8 cellular contexts compared by ENCODE assay signal in the genomic region with DNA sequence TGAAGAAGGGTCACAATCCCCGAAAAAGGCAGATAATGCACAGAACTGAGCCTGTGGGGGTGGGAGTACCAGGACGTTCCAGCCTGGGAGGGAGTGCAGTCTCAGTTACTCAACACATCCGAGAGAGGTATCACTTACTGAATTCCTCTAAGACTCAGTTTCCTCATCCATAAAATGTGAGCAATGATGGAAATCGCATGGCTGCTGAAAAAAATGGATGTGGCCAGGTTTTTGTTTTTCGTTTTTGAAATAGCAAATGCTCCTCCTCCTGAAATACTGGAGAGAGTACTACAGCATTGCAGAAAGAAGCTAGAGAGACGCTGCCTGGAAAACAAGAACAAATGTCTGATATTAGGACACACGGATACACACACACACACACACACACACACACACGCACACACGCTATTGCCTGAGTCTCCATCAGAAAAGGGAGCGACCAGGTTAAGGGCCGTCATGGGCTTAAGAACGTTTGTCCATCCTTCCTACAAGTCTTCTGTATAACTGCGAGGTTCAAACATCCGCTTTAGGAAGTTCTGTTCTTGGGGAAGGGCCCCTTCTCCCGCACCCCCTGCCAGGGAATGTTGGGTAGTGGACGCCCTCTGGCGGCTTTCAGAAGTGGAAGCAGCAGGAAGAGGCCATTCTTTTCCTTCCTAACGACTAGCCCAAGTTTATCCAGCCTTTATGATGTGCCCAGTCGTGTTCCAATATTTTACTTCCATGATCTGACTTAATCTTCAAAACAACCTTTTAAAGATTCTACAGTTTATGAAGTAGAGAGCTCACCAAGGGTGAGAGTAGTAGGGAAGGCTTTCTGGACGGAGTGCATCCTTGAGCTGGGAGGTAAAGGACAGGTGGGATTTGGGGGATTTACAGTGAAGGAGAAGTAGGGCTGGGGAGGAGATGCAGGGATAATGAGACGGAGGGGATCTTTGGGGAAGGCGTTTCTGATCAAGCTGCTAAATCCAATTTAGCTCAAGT. TPM values are rescaled to one million over a fixed set of nuclear protein-coding genes. Genes with fewer than 3 reads are reported as not detected.
DNase-seq lines count a peak whose midpoint lies in the region; ATAC-seq, FAIRE-seq and TF ChIP-seq lines count a peak whose summit lies in the region.

No MANE protein-coding gene starts in this region.

- CTCF ChIA-PET in HepG2 (lab: Yijun Ruan, JAX; ENCODE audit: low intra/inter-chr PET ratio, low total read pairs) = interaction anchor here (1.2 to 5.1 kb wide), 3 partner anchors 12 to 51 kb away, joined by 3 to 166 read pairs (median 18); no protein-coding TSS in a partner anchor

- peak overlapping the region; percentile 27; the same call in 1 of the 2 replicates for H3K9ac ChIP-seq in HepG2 (ENCODE audit: insufficient read depth, low read depth, low read length)

- TF ChIP-seq EP300 in HepG2 (IDR thresholded peaks at IDR 0.05; ENCODE audit: low read depth in 2 of 2, low read length in 2 of 2) (no peak), HepG2 (CRISPR knock-in tag; IDR thresholded peaks at IDR 0.05; ENCODE audit: borderline replicate concordance) (no peak)

- POLR2A ChIA-PET in HepG2 (lab: Yijun Ruan, JAX) = interaction anchor here (1.7 to 9.1 kb wide), 3 partner anchors 11 to 63 kb away, joined by 4 to 189 read pairs (median 8); a partner anchor contains a TSS

- peak overlapping the region; percentile 40 to 63 (median 58); a peak in 5 of 6 replicates for H3K4me3 ChIP-seq in HepG2 (replicated peaks in 1 of 3; ENCODE audit: insufficient read depth in 1 of 3, low read depth in 2 of 3, low read length in 3 of 3)

- TF ChIP-seq POLR2A in HepG2 (IDR thresholded peaks at IDR 0.05; ENCODE audit: insufficient read depth in 1 of 2, low read depth in 2 of 2, low read length in 2 of 2) = no peak

- H3K36me3 ChIP-seq in HepG2 (replicated peaks in 1 of 2; ENCODE audit: control insufficient read depth in 1 of 2, insufficient read depth in 2 of 2, low read length in 2 of 2) = no peaks in the 10 kb centered on the region

- H3K4me2 ChIP-seq in HepG2 (ENCODE audit: low read depth, low read length) = peak overlapping the region; percentile 81

- no peak overlapping the region for H2AFZ ChIP-seq in HepG2 (ENCODE audit: low read length)

- H4K20me1 ChIP-seq in HepG2 (ENCODE audit: insufficient read depth, low read length) = no peaks in the 10 kb centered on the region

- no peak overlapping the region for H3K27ac ChIP-seq in HepG2 (ENCODE audit: extremely low read length, insufficient read depth, low read length)

- in situ Hi-C loops in HepG2 (cut with HindIII; ENCODE audit: extremely low pct_ligation_motif_present, low pct_unique_long_range_greater_than_20kb) = no loop called here

- no TSS peak for BruUV-seq in HepG2 (replicated peaks; lab: Mats Ljungman, UMichigan)

- H3K4me1 ChIP-seq in HepG2 (ENCODE audit: insufficient read depth, low read length) = peaks cover 62% of the 10 kb centered on the region

- FAIRE-seq in HepG2 (lab: Jason Lieb, UNC) = peak; percentile 70

- peak; percentile 87 for DNase-seq in Right ventricle myocardium inferior (ENCODE audit: missing footprints)
- DNase-seq in cardiac septum (ENCODE audit: low spot score) = no peak
- DNase-seq in MV-4-11 (lab: John Stamatoyannopoulos, UW) = peak; percentile 62
- DNase-seq in dermis microvascular lymphatic vessel endothelial cell (ENCODE audit: low read depth in 2 of 2) = peak; percentile 64 to 87
- DNase-seq in HepG2 (ENCODE audit: low spot score) = peak; percentile 72
- DNase-seq in superior temporal gyrus (ENCODE audit: extremely low spot score) = peak; percentile 89

- TF ChIP-seq RAD21 in HepG2 (CRISPR knock-in tag; IDR thresholded peaks at IDR 0.05) = peak; percentile 92

- no peaks in the 10 kb centered on the region for H3K9me3 ChIP-seq in HepG2 (ENCODE audit: low read length)

- peak; percentile 96 for TF ChIP-seq CTCF in HepG2 (CRISPR knock-in tag; IDR thresholded peaks at IDR 0.05)

- peaks cover 2% of the 10 kb centered on the region for H3K79me2 ChIP-seq in HepG2 (ENCODE audit: insufficient read depth, low read length)

- H3K27me3 ChIP-seq in HepG2 (ENCODE audit: control insufficient read depth in 1 of 2, insufficient read depth in 2 of 2, low read length in 2 of 2) = peaks cover 2 to 32% of the 10 kb centered on the region in 2 experiments

- intact Hi-C loops in Right ventricle myocardium inferior (cut with DNase I) = loop anchor here (1.0 to 2.0 kb wide), 2 partner anchors 18 to 51 kb away; no protein-coding TSS in a partner anchor
- intact Hi-C loops in cardiac septum (cut with DNase I) = loop anchor here (1.0 to 5.0 kb wide), 3 partner anchors 18 to 221 kb away; no protein-coding TSS in a partner anchor
- intact Hi-C loops in HepG2 (cut with micrococcal nuclease; ENCODE audit: unreplicated experiment) = loop anchor here (1.0 to 2.0 kb wide), 2 partner anchors 18 to 51 kb away; no protein-coding TSS in a partner anchor

- WGBS in HepG2 (ENCODE audit: low lambda C conversion rate) = under 1% methylated on average over 20 of the region's 22 CpGs

- ATAC-seq in Right ventricle myocardium inferior = peak; percentile 74
- peak; percentile 73 for ATAC-seq in SK-N-SH treated with all-trans-retinoic acid at 6 μM for 48 hours
- ATAC-seq in HepG2 = peak; percentile 60
- no peak for ATAC-seq in HG02623 (IDR thresholded peaks at IDR 0.05; ENCODE audit: unreplicated experiment)

RNA-seq across cellular contexts. Expression of a gene that starts 0.7 kb away (rescaled TPM):
- 131 TPM for total RNA-seq in Right ventricle myocardium inferior
- 699 TPM for total RNA-seq in cardiac septum
- total RNA-seq in dermis microvascular lymphatic vessel endothelial cell = 38.3 and 55.1 TPM in 2 replicates
- 12.7 and 16.6 TPM in 2 replicates for total RNA-seq in HepG2 (2016; rRNA removed; fragmentation: Illumina TruSeq; extraction: Trizol)
- total RNA-seq in HepG2 (2016; cell fraction: cytosol; rRNA removed; fragmentation: Illumina TruSeq; extraction: Trizol; ENCODE audit: low read depth) = 0.30 and 0.53 TPM in 2 replicates
- 9.1 and 18.2 TPM in 2 replicates for total RNA-seq in HepG2 (2016; cell fraction: insoluble cytoplasmic fraction; rRNA removed; fragmentation: Illumina TruSeq; extraction: Trizol)
- total RNA-seq in HepG2 (2016; cell fraction: membrane; rRNA removed; fragmentation: Illumina TruSeq; extraction: Trizol) = 1.4 and 1.5 TPM in 2 replicates
- 11.7 and 13.1 TPM in 2 replicates for total RNA-seq in HepG2 (2016; cell fraction: nucleus; rRNA removed; fragmentation: Illumina TruSeq; extraction: Trizol)
- 1.7 and 2.5 TPM in 2 replicates for polyA plus RNA-seq in HepG2 (2011; rRNA removed)
- 1.1 and 1.2 TPM in 2 replicates for polyA plus RNA-seq in HepG2 (2011; cell fraction: cytosol; rRNA removed)
- polyA plus RNA-seq in HepG2 (2011; cell fraction: nucleus; rRNA removed) = 9.3 and 9.7 TPM in 2 replicates
- polyA plus RNA-seq in HepG2 (2012) = 3.5 and 3.6 TPM in 2 replicates
- polyA plus RNA-seq in HepG2 (2016; cell fraction: cytosol; fragmentation: Illumina TruSeq; extraction: Trizol; ENCODE audit: low read depth) = 0.32 and 0.38 TPM in 2 replicates
- 8.6 and 10.8 TPM in 2 replicates for polyA plus RNA-seq in HepG2 (2016; cell fraction: insoluble cytoplasmic fraction; fragmentation: Illumina TruSeq; extraction: Trizol; ENCODE audit: low read depth)
- 0.46 and 0.93 TPM in 2 replicates for polyA plus RNA-seq in HepG2 (2016; cell fraction: membrane; fragmentation: Illumina TruSeq; extraction: Trizol; ENCODE audit: low read depth)
- 27.3 and 27.7 TPM in 2 replicates for polyA plus RNA-seq in HepG2 (2016; cell fraction: nucleus; fragmentation: Illumina TruSeq; extraction: Trizol; ENCODE audit: insufficient read depth, low read depth)
- polyA minus RNA-seq in HepG2 (2011; rRNA and poly(A)+ RNA removed; ENCODE audit: low replicate concordance) = 0.91 and 2.7 TPM in 2 replicates
- 2.4 and 2.5 TPM in 2 replicates for polyA minus RNA-seq in HepG2 (2011; cell fraction: cytosol; rRNA and poly(A)+ RNA removed)
- 1.5 and 1.7 TPM in 2 replicates for polyA minus RNA-seq in HepG2 (2011; cell fraction: nucleus; rRNA and poly(A)+ RNA removed)

RNA-seq across cellular contexts. Expression of a gene that starts 27.5 kb away (rescaled TPM):
- total RNA-seq in Right ventricle myocardium inferior (not detected), cardiac septum (3.7 TPM), dermis microvascular lymphatic vessel endothelial cell (0.25 TPM in 1 of 2 replicates, not detected in the other), HepG2 (2016; rRNA removed; fragmentation: Illumina TruSeq; extraction: Trizol) (0.21 and 0.60 TPM in 2 replicates)
- not detected in 2 replicates for total RNA-seq in HepG2 (2016; cell fraction: cytosol; rRNA removed; fragmentation: Illumina TruSeq; extraction: Trizol; ENCODE audit: low read depth)
- total RNA-seq in HepG2 (2016; cell fraction: insoluble cytoplasmic fraction; rRNA removed; fragmentation: Illumina TruSeq; extraction: Trizol) = 0.28 TPM in 1 of 2 replicates, not detected in the other
- not detected in 2 replicates for total RNA-seq in HepG2 (2016; cell fraction: membrane; rRNA removed; fragmentation: Illumina TruSeq; extraction: Trizol)
- not detected in 2 replicates for total RNA-seq in HepG2 (2016; cell fraction: nucleus; rRNA removed; fragmentation: Illumina TruSeq; extraction: Trizol)
- 0.37 and 0.40 TPM in 2 replicates for polyA plus RNA-seq in HepG2 (2011; rRNA removed)
- 0.14 and 0.16 TPM in 2 replicates for polyA plus RNA-seq in HepG2 (2011; cell fraction: cytosol; rRNA removed)
- polyA plus RNA-seq in HepG2 (2011; cell fraction: nucleus; rRNA removed) = 0.50 and 0.85 TPM in 2 replicates
- 1.3 TPM in 1 of 2 replicates, not detected in the other for polyA plus RNA-seq in HepG2 (2012)
- 0.24 TPM in 1 of 2 replicates, not detected in the other for polyA plus RNA-seq in HepG2 (2016; cell fraction: cytosol; fragmentation: Illumina TruSeq; extraction: Trizol; ENCODE audit: low read depth)
- polyA plus RNA-seq in HepG2 (2016; cell fraction: insoluble cytoplasmic fraction; fragmentation: Illumina TruSeq; extraction: Trizol; ENCODE audit: low read depth) = 0.57 and 0.99 TPM in 2 replicates
- polyA plus RNA-seq in HepG2 (2016; cell fraction: membrane; fragmentation: Illumina TruSeq; extraction: Trizol; ENCODE audit: low read depth) = not detected in 2 replicates
- polyA plus RNA-seq in HepG2 (2016; cell fraction: nucleus; fragmentation: Illumina TruSeq; extraction: Trizol; ENCODE audit: insufficient read depth, low read depth) = 0.51 and 1.8 TPM in 2 replicates
- polyA minus RNA-seq in HepG2 (2011; rRNA and poly(A)+ RNA removed; ENCODE audit: low replicate concordance) = 1.2 TPM in 1 of 2 replicates, not detected in the other
- polyA minus RNA-seq in HepG2 (2011; cell fraction: cytosol; rRNA and poly(A)+ RNA removed) = not detected in 2 replicates
- polyA minus RNA-seq in HepG2 (2011; cell fraction: nucleus; rRNA and poly(A)+ RNA removed) = not detected in 2 replicates

RNA-seq across cellular contexts. Expression of a gene that starts 36.0 kb away (rescaled TPM):
- total RNA-seq in Right ventricle myocardium inferior = 0.35 TPM
- 0.16 TPM for total RNA-seq in cardiac septum
- not detected in 2 replicates for total RNA-seq in dermis microvascular lymphatic vessel endothelial cell
- not detected in 2 replicates for total RNA-seq in HepG2 (2016; rRNA removed; fragmentation: Illumina TruSeq; extraction: Trizol)
- total RNA-seq in HepG2 (2016; cell fraction: cytosol; rRNA removed; fragmentation: Illumina TruSeq; extraction: Trizol; ENCODE audit: low read depth) = not detected in 2 replicates
- not detected in 2 replicates for total RNA-seq in HepG2 (2016; cell fraction: insoluble cytoplasmic fraction; rRNA removed; fragmentation: Illumina TruSeq; extraction: Trizol)
- total RNA-seq in HepG2 (2016; cell fraction: membrane; rRNA removed; fragmentation: Illumina TruSeq; extraction: Trizol) = not detected in 2 replicates
- total RNA-seq in HepG2 (2016; cell fraction: nucleus; rRNA removed; fragmentation: Illumina TruSeq; extraction: Trizol) = not detected in 2 replicates
- polyA plus RNA-seq in HepG2 (2011; rRNA removed) = not detected in 2 replicates
- not detected in 2 replicates for polyA plus RNA-seq in HepG2 (2011; cell fraction: cytosol; rRNA removed)
- 0.24 TPM in 1 of 2 replicates, not detected in the other for polyA plus RNA-seq in HepG2 (2011; cell fraction: nucleus; rRNA removed)
- polyA plus RNA-seq in HepG2 (2012) = 0.21 TPM in 2 replicates
- polyA plus RNA-seq in HepG2 (2016; cell fraction: cytosol; fragmentation: Illumina TruSeq; extraction: Trizol; ENCODE audit: low read depth) = not detected in 2 replicates
- not detected in 2 replicates for polyA plus RNA-seq in HepG2 (2016; cell fraction: insoluble cytoplasmic fraction; fragmentation: Illumina TruSeq; extraction: Trizol; ENCODE audit: low read depth)
- not detected in 2 replicates for polyA plus RNA-seq in HepG2 (2016; cell fraction: membrane; fragmentation: Illumina TruSeq; extraction: Trizol; ENCODE audit: low read depth)
- not detected in 2 replicates for polyA plus RNA-seq in HepG2 (2016; cell fraction: nucleus; fragmentation: Illumina TruSeq; extraction: Trizol; ENCODE audit: insufficient read depth, low read depth)
- not detected in 2 replicates for polyA minus RNA-seq in HepG2 (2011; rRNA and poly(A)+ RNA removed; ENCODE audit: low replicate concordance)
- not detected in 2 replicates for polyA minus RNA-seq in HepG2 (2011; cell fraction: cytosol; rRNA and poly(A)+ RNA removed)
- polyA minus RNA-seq in HepG2 (2011; cell fraction: nucleus; rRNA and poly(A)+ RNA removed) = not detected in 2 replicates

RNA-seq across cellular contexts. Expression of a gene that starts 50.4 kb away (rescaled TPM):
- 16.6 TPM for total RNA-seq in Right ventricle myocardium inferior
- 14.7 TPM for total RNA-seq in cardiac septum
- total RNA-seq in dermis microvascular lymphatic vessel endothelial cell = 7.3 and 12.4 TPM in 2 replicates
- 8.1 and 11.9 TPM in 2 replicates for total RNA-seq in HepG2 (2016; rRNA removed; fragmentation: Illumina TruSeq; extraction: Trizol)
- 4.8 and 7.1 TPM in 2 replicates for total RNA-seq in HepG2 (2016; cell fraction: cytosol; rRNA removed; fragmentation: Illumina TruSeq; extraction: Trizol; ENCODE audit: low read depth)
- total RNA-seq in HepG2 (2016; cell fraction: insoluble cytoplasmic fraction; rRNA removed; fragmentation: Illumina TruSeq; extraction: Trizol) = 8.7 and 14.6 TPM in 2 replicates
- total RNA-seq in HepG2 (2016; cell fraction: membrane; rRNA removed; fragmentation: Illumina TruSeq; extraction: Trizol) = 7.4 and 7.9 TPM in 2 replicates
- 8.7 and 16.4 TPM in 2 replicates for total RNA-seq in HepG2 (2016; cell fraction: nucleus; rRNA removed; fragmentation: Illumina TruSeq; extraction: Trizol)
- 24.0 and 26.3 TPM in 2 replicates for polyA plus RNA-seq in HepG2 (2011; rRNA removed)
- 15.1 and 18.0 TPM in 2 replicates for polyA plus RNA-seq in HepG2 (2011; cell fraction: cytosol; rRNA removed)
- 45.6 and 53.5 TPM in 2 replicates for polyA plus RNA-seq in HepG2 (2011; cell fraction: nucleus; rRNA removed)
- 18.4 and 20.2 TPM in 2 replicates for polyA plus RNA-seq in HepG2 (2012)
- 4.1 and 5.6 TPM in 2 replicates for polyA plus RNA-seq in HepG2 (2016; cell fraction: cytosol; fragmentation: Illumina TruSeq; extraction: Trizol; ENCODE audit: low read depth)
- polyA plus RNA-seq in HepG2 (2016; cell fraction: insoluble cytoplasmic fraction; fragmentation: Illumina TruSeq; extraction: Trizol; ENCODE audit: low read depth) = 7.1 and 9.1 TPM in 2 replicates
- 6.4 and 8.1 TPM in 2 replicates for polyA plus RNA-seq in HepG2 (2016; cell fraction: membrane; fragmentation: Illumina TruSeq; extraction: Trizol; ENCODE audit: low read depth)
- polyA plus RNA-seq in HepG2 (2016; cell fraction: nucleus; fragmentation: Illumina TruSeq; extraction: Trizol; ENCODE audit: insufficient read depth, low read depth) = 35.7 and 36.8 TPM in 2 replicates
- 28.4 and 53.9 TPM in 2 replicates for polyA minus RNA-seq in HepG2 (2011; rRNA and poly(A)+ RNA removed; ENCODE audit: low replicate concordance)
- 9.3 and 11.1 TPM in 2 replicates for polyA minus RNA-seq in HepG2 (2011; cell fraction: cytosol; rRNA and poly(A)+ RNA removed)
- polyA minus RNA-seq in HepG2 (2011; cell fraction: nucleus; rRNA and poly(A)+ RNA removed) = 16.1 and 19.6 TPM in 2 replicates

RNA-seq across cellular contexts. Expression of a gene that starts 50.7 kb away (rescaled TPM):
- total RNA-seq in Right ventricle myocardium inferior (13.1 TPM), cardiac septum (12.4 TPM), dermis microvascular lymphatic vessel endothelial cell (6.0 and 7.2 TPM in 2 replicates), HepG2 (2016; rRNA removed; fragmentation: Illumina TruSeq; extraction: Trizol) (17.8 and 19.8 TPM in 2 replicates)
- total RNA-seq in HepG2 (2016; cell fraction: cytosol; rRNA removed; fragmentation: Illumina TruSeq; extraction: Trizol; ENCODE audit: low read depth) = 4.3 and 4.7 TPM in 2 replicates
- total RNA-seq in HepG2 (2016; cell fraction: insoluble cytoplasmic fraction; rRNA removed; fragmentation: Illumina TruSeq; extraction: Trizol) = 17.0 and 17.7 TPM in 2 replicates
- 13.2 and 14.0 TPM in 2 replicates for total RNA-seq in HepG2 (2016; cell fraction: membrane; rRNA removed; fragmentation: Illumina TruSeq; extraction: Trizol)
- total RNA-seq in HepG2 (2016; cell fraction: nucleus; rRNA removed; fragmentation: Illumina TruSeq; extraction: Trizol) = 9.6 and 14.9 TPM in 2 replicates
- polyA plus RNA-seq in HepG2 (2011; rRNA removed) = 21.3 and 22.8 TPM in 2 replicates
- polyA plus RNA-seq in HepG2 (2011; cell fraction: cytosol; rRNA removed) = 14.8 and 16.6 TPM in 2 replicates
- polyA plus RNA-seq in HepG2 (2011; cell fraction: nucleus; rRNA removed) = 7.5 and 8.0 TPM in 2 replicates
- polyA plus RNA-seq in HepG2 (2012) = 13.2 and 14.7 TPM in 2 replicates
- polyA plus RNA-seq in HepG2 (2016; cell fraction: cytosol; fragmentation: Illumina TruSeq; extraction: Trizol; ENCODE audit: low read depth) = 4.2 and 5.1 TPM in 2 replicates
- polyA plus RNA-seq in HepG2 (2016; cell fraction: insoluble cytoplasmic fraction; fragmentation: Illumina TruSeq; extraction: Trizol; ENCODE audit: low read depth) = 31.5 and 36.7 TPM in 2 replicates
- 12.8 and 15.4 TPM in 2 replicates for polyA plus RNA-seq in HepG2 (2016; cell fraction: membrane; fragmentation: Illumina TruSeq; extraction: Trizol; ENCODE audit: low read depth)
- 21.4 and 24.7 TPM in 2 replicates for polyA plus RNA-seq in HepG2 (2016; cell fraction: nucleus; fragmentation: Illumina TruSeq; extraction: Trizol; ENCODE audit: insufficient read depth, low read depth)
- 27.7 and 116 TPM in 2 replicates for polyA minus RNA-seq in HepG2 (2011; rRNA and poly(A)+ RNA removed; ENCODE audit: low replicate concordance)
- 9.0 and 13.8 TPM in 2 replicates for polyA minus RNA-seq in HepG2 (2011; cell fraction: cytosol; rRNA and poly(A)+ RNA removed)
- polyA minus RNA-seq in HepG2 (2011; cell fraction: nucleus; rRNA and poly(A)+ RNA removed) = 11.8 and 21.6 TPM in 2 replicates
